ENCODE assay signal across 21 cellular contexts in genomic region chr12:54350743-54351142, GRCh38. TPM values are rescaled to one million over a fixed set of nuclear protein-coding genes. Genes with fewer than 3 reads are reported as not detected.
DNase-seq lines count a peak whose midpoint lies in the region; ATAC-seq, FAIRE-seq and TF ChIP-seq lines count a peak whose summit lies in the region.
"Had no signal": no experiment of that assay in that cellular context is flagged by ENCODE, and none has a peak within 500 bp of the region (broad histone marks: within the 10 kb centered on the region; RNA-seq: fewer than 3 reads in every experiment).

No MANE protein-coding gene starts in this region.

- no peak overlapping the region for H3K4ac ChIP-seq in neuronal stem cell (ENCODE audit: low read length)

- no peak overlapping the region for H3K18ac ChIP-seq in neuronal stem cell (ENCODE audit: low read length)

- H3K27ac ChIP-seq in CD4-positive, CD25-positive, alpha-beta regulatory T cell (ENCODE audit: insufficient read depth, low read length, poor library complexity, severe bottlenecking), result no peak overlapping the region
- H3K27ac ChIP-seq in WERI-Rb-1 (peak overlapping the region; percentile 89), iPS-20b (ENCODE audit: low read length) (no peak overlapping the region), neuronal stem cell (replicated peaks; ENCODE audit: low read length) (peak overlapping the region; percentile 99), HepG2 (ENCODE audit: extremely low read length, insufficient read depth, low read length) (no peak overlapping the region)

- peaks cover 16% of the 10 kb centered on the region for H3K4me1 ChIP-seq in CD4-positive, CD25-positive, alpha-beta regulatory T cell (ENCODE audit: control insufficient read depth, insufficient read depth, low read length, poor library complexity, severe bottlenecking)
- H3K4me1 ChIP-seq in iPS-20b (ENCODE audit: insufficient read depth, low read length) (peaks cover 45% of the 10 kb centered on the region), neuronal stem cell (ENCODE audit: control insufficient read depth in 2 of 2, insufficient read depth in 1 of 2, low read depth in 1 of 2, low read length in 2 of 2) (peaks cover 47 to 51% of the 10 kb centered on the region in 2 donors), HepG2 (ENCODE audit: insufficient read depth, low read length) (peaks cover 26% of the 10 kb centered on the region)
- H3K4me1 ChIP-seq: Caco-2 had no signal

- H3K4me3 Mint-ChIP-seq in CD4-positive, CD25-positive, alpha-beta regulatory T cell, result no peak overlapping the region
- H3K4me3 Mint-ChIP-seq: activated B cell treated with CpG ODN at 0.5 μM for 24 hours; stimulated activated naive CD8-positive, alpha-beta T cell treated with anti-CD3 and anti-CD28 coated beads, Interleukin-15, Interleukin-2, amounts not matched to agents 100 ng/mL and 50 ng/mL, for 24 hours had no signal

- H2BK120ac ChIP-seq in neuronal stem cell (ENCODE audit: low read depth, low read length), result no peak overlapping the region

- no peaks in the 10 kb centered on the region for H3K9me3 Mint-ChIP-seq in CD4-positive, CD25-positive, alpha-beta regulatory T cell
- H3K9me3 Mint-ChIP-seq: activated B cell treated with CpG ODN at 0.5 μM for 24 hours; stimulated activated naive CD8-positive, alpha-beta T cell treated with anti-CD3 and anti-CD28 coated beads, Interleukin-15, Interleukin-2, amounts not matched to agents 100 ng/mL and 50 ng/mL, for 24 hours had no signal

- BruUV-seq in HepG2 (replicated peaks; lab: Mats Ljungman, UMichigan), result no TSS peak

- no peak overlapping the region for H3K14ac ChIP-seq in neuronal stem cell (ENCODE audit: low read length)

- no peak overlapping the region for H2BK5ac ChIP-seq in neuronal stem cell (ENCODE audit: low read length)

- no peak for DNase-seq in CD4-positive, CD25-positive, alpha-beta regulatory T cell
- DNase-seq in WERI-Rb-1 (peak; percentile 60), neuronal stem cell (ENCODE audit: low spot score) (peak; percentile 42), KBM-7 (no peak), HepG2 (ENCODE audit: low spot score) (no peak), RKO (ENCODE audit: low spot score) (no peak)
- DNase-seq: activated B cell treated with CpG ODN at 0.5 μM for 24 hours; activated effector memory CD4-positive, alpha-beta T cell treated with Interleukin-2 at 50 U/mL for 16 hours; Caco-2; esophagus squamous epithelium; head of caudate nucleus; kidney glomerular epithelial cell; NCI-H1105; stimulated activated CD4-positive, alpha-beta T cell treated with anti-CD3 and anti-CD28 coated beads, Interleukin-15, amount 100 ng/mL, for 24 hours had no signal

- no peak for FAIRE-seq in HepG2 (lab: Jason Lieb, UNC)

- no peak overlapping the region for H2AK5ac ChIP-seq in neuronal stem cell (ENCODE audit: low read depth, low read length)

- no peaks in the 10 kb centered on the region for H3K27me3 ChIP-seq in CD4-positive, CD25-positive, alpha-beta regulatory T cell (ENCODE audit: control insufficient read depth, insufficient read depth, low read length)
- H3K27me3 ChIP-seq in WERI-Rb-1 (ENCODE audit: insufficient read depth, low read depth, severe bottlenecking), result no peaks in the 10 kb centered on the region
- H3K27me3 ChIP-seq in iPS-20b (ENCODE audit: insufficient read depth, low read length), result peaks cover 22% of the 10 kb centered on the region; the same call in 1 of the 2 replicates
- no peaks in the 10 kb centered on the region for H3K27me3 ChIP-seq in neuronal stem cell (ENCODE audit: control insufficient read depth in 3 of 3, insufficient read depth in 3 of 3, low read depth in 1 of 3, low read length in 3 of 3)
- H3K27me3 ChIP-seq in HepG2 (ENCODE audit: control insufficient read depth in 1 of 2, insufficient read depth in 2 of 2, low read length in 2 of 2), result no peaks in the 10 kb centered on the region
- H3K27me3 ChIP-seq: esophagus squamous epithelium had no signal

- TF ChIP-seq EP300 in HepG2 (IDR thresholded peaks at IDR 0.05; ENCODE audit: low read depth in 2 of 2, low read length in 2 of 2), result no peak
- TF ChIP-seq EP300 in HepG2 (CRISPR knock-in tag; IDR thresholded peaks at IDR 0.05; ENCODE audit: borderline replicate concordance), result no peak

- TF ChIP-seq POLR2A in HepG2 (IDR thresholded peaks at IDR 0.05; ENCODE audit: insufficient read depth in 1 of 2, low read depth in 2 of 2, low read length in 2 of 2), result no peak

- H4K20me1 ChIP-seq in HepG2 (ENCODE audit: insufficient read depth, low read length), result no peaks in the 10 kb centered on the region

- CTCF ChIA-PET in HepG2 (lab: Yijun Ruan, JAX; ENCODE audit: low intra/inter-chr PET ratio, low total read pairs), result no interaction called here

- H3K9ac ChIP-seq in iPS-20b (ENCODE audit: low read depth, low read length) (peak overlapping the region; percentile 71; the same call in 1 of the 2 replicates), neuronal stem cell (ENCODE audit: low read depth, low read length, poor library complexity) (no peak overlapping the region), HepG2 (ENCODE audit: insufficient read depth, low read depth, low read length) (no peak overlapping the region)

- H3K79me1 ChIP-seq in neuronal stem cell (ENCODE audit: low read depth, low read length), result no peaks in the 10 kb centered on the region

- peaks cover 0 to 21% (median 12%) of the 10 kb centered on the region in 4 donors for H3K4me1 Mint-ChIP-seq in CD4-positive, CD25-positive, alpha-beta regulatory T cell

- no peak for TF ChIP-seq CTCF in WERI-Rb-1 (IDR thresholded peaks at IDR 0.05; ENCODE audit: low read depth, low read length)
- TF ChIP-seq CTCF in HepG2 (CRISPR knock-in tag; IDR thresholded peaks at IDR 0.05), result no peak

- H3K4me3 ChIP-seq in CD4-positive, CD25-positive, alpha-beta regulatory T cell (ENCODE audit: low read depth, low read length), result no peak overlapping the region
- H3K4me3 ChIP-seq in WERI-Rb-1 (ENCODE audit: low read depth, low read length) (no peak overlapping the region), iPS-20b (ENCODE audit: low read length) (peak overlapping the region; percentile 64; the same call in 1 of the 2 replicates), neuronal stem cell (ENCODE audit: low read length in 2 of 2) (no peak overlapping the region), HepG2 (replicated peaks in 1 of 3; ENCODE audit: insufficient read depth in 1 of 3, low read depth in 2 of 3, low read length in 3 of 3) (no peak overlapping the region)
- H3K4me3 ChIP-seq: esophagus squamous epithelium had no signal

- H3K36me3 Mint-ChIP-seq in CD4-positive, CD25-positive, alpha-beta regulatory T cell, result peaks cover 44% of the 10 kb centered on the region

- POLR2A ChIA-PET in HepG2 (lab: Yijun Ruan, JAX), result no interaction called here

- no peak for ATAC-seq in CD4-positive, CD25-positive, alpha-beta regulatory T cell (ENCODE audit: low read depth in 2 of 2)
- ATAC-seq in HepG2, result no peak
- ATAC-seq in HG02610 (IDR thresholded peaks at IDR 0.05; ENCODE audit: unreplicated experiment), result no peak
- ATAC-seq: Right ventricle myocardium inferior had no signal

- no peak overlapping the region for H2AFZ ChIP-seq in neuronal stem cell (ENCODE audit: low read length)
- H2AFZ ChIP-seq in HepG2 (ENCODE audit: low read length), result no peak overlapping the region

- peaks cover 50% of the 10 kb centered on the region for H3K36me3 ChIP-seq in CD4-positive, CD25-positive, alpha-beta regulatory T cell (ENCODE audit: control insufficient read depth, insufficient read depth, low read length)
- peaks cover 27% of the 10 kb centered on the region for H3K36me3 ChIP-seq in WERI-Rb-1
- H3K36me3 ChIP-seq in iPS-20b (ENCODE audit: insufficient read depth, low read depth, low read length), result peaks cover 35% of the 10 kb centered on the region
- H3K36me3 ChIP-seq in neuronal stem cell (replicated peaks in 1 of 2; ENCODE audit: control insufficient read depth in 2 of 2, insufficient read depth in 2 of 2, low read length in 2 of 2), result peaks cover 4 to 56% of the 10 kb centered on the region in 2 donors
- H3K36me3 ChIP-seq in HepG2 (replicated peaks in 1 of 2; ENCODE audit: control insufficient read depth in 1 of 2, insufficient read depth in 2 of 2, low read length in 2 of 2), result peaks cover 24 to 48% of the 10 kb centered on the region in 2 experiments

- H2BK12ac ChIP-seq in neuronal stem cell (ENCODE audit: low read length), result no peak overlapping the region

- intact Hi-C loops in HepG2 (cut with micrococcal nuclease; ENCODE audit: unreplicated experiment), result no loop called here

- no peak overlapping the region for H4K91ac ChIP-seq in neuronal stem cell (ENCODE audit: low read depth, low read length, poor library complexity)

- no peak overlapping the region for H4K8ac ChIP-seq in neuronal stem cell (ENCODE audit: low read depth, low read length)

- no CpG with 5 or more reads among the region's 3 CpGs for whole genome bisulfite sequencing in neuronal stem cell (ENCODE audit: extremely low coverage in 2 of 2, insufficient read length in 2 of 2, insufficient replicate concordance in 1 of 2), 2 donors
- WGBS in HepG2 (ENCODE audit: low lambda C conversion rate), result 90% methylated on average over 3 of the region's 3 CpGs

- peak overlapping the region in 2 of 3 donors; percentile 73 to 87 for H3K27ac Mint-ChIP-seq in CD4-positive, CD25-positive, alpha-beta regulatory T cell
- H3K27ac Mint-ChIP-seq: activated B cell treated with CpG ODN at 0.5 μM for 24 hours; stimulated activated naive CD8-positive, alpha-beta T cell treated with anti-CD3 and anti-CD28 coated beads, Interleukin-15, Interleukin-2, amounts not matched to agents 100 ng/mL and 50 ng/mL, for 24 hours had no signal

- H2BK15ac ChIP-seq in neuronal stem cell (ENCODE audit: low read length), result no peak overlapping the region

- H3K4me2 ChIP-seq in neuronal stem cell (ENCODE audit: insufficient read depth, low read length, poor library complexity, severe bottlenecking) (peak overlapping the region; percentile 19), HepG2 (ENCODE audit: low read depth, low read length) (no peak overlapping the region)

- no peaks in the 10 kb centered on the region for H3K27me3 Mint-ChIP-seq in CD4-positive, CD25-positive, alpha-beta regulatory T cell
- H3K27me3 Mint-ChIP-seq: activated B cell treated with CpG ODN at 0.5 μM for 24 hours; stimulated activated naive CD8-positive, alpha-beta T cell treated with anti-CD3 and anti-CD28 coated beads, Interleukin-15, Interleukin-2, amounts not matched to agents 100 ng/mL and 50 ng/mL, for 24 hours had no signal

- no peak overlapping the region for H3K23ac ChIP-seq in neuronal stem cell (ENCODE audit: low read depth, low read length, poor library complexity)

- H3K9me3 ChIP-seq in CD4-positive, CD25-positive, alpha-beta regulatory T cell (ENCODE audit: control insufficient read depth in 2 of 2, low read length in 2 of 2), result no peaks in the 10 kb centered on the region
- H3K9me3 ChIP-seq in WERI-Rb-1 (ENCODE audit: severe bottlenecking) (no peaks in the 10 kb centered on the region), iPS-20b (ENCODE audit: insufficient read depth, low read depth, low read length) (no peaks in the 10 kb centered on the region), neuronal stem cell (replicated peaks in 1 of 2; ENCODE audit: control insufficient read depth in 2 of 2, insufficient read depth in 1 of 2, low read depth in 1 of 2, low read length in 2 of 2) (no peaks in the 10 kb centered on the region), HepG2 (ENCODE audit: low read length) (no peaks in the 10 kb centered on the region)
- H3K9me3 ChIP-seq: Caco-2, esophagus squamous epithelium had no signal

- no peak for TF ChIP-seq RAD21 in HepG2 (CRISPR knock-in tag; IDR thresholded peaks at IDR 0.05)

- in situ Hi-C loops in KBM-7 (cut with MboI; ENCODE audit: low pct_unique_long_range_greater_than_20kb, low sequenced_read_pairs), result no loop called here
- in situ Hi-C loops in HepG2 (cut with HindIII; ENCODE audit: extremely low pct_ligation_motif_present, low pct_unique_long_range_greater_than_20kb), result no loop called here

- no peaks in the 10 kb centered on the region for H3K79me2 ChIP-seq in HepG2 (ENCODE audit: insufficient read depth, low read length)

RNA-seq across cellular contexts. Expression of gene GPR84, which starts 13.5 kb away (rescaled TPM):
- total RNA-seq in CD4-positive, CD25-positive, alpha-beta regulatory T cell, result not detected
- not detected for polyA plus RNA-seq in CD4-positive, CD25-positive, alpha-beta regulatory T cell
- 0.03 TPM for polyA plus RNA-seq in neuronal stem cell (2013, experiment 1 of 2)
- 0.04 TPM for polyA plus RNA-seq in neuronal stem cell (2013, experiment 2 of 2)
- not detected in 2 replicates for total RNA-seq in HepG2 (2016; rRNA removed; fragmentation: Illumina TruSeq; extraction: Trizol)
- not detected in 2 replicates for total RNA-seq in HepG2 (2016; cell fraction: cytosol; rRNA removed; fragmentation: Illumina TruSeq; extraction: Trizol; ENCODE audit: low read depth)
- not detected in 2 replicates for total RNA-seq in HepG2 (2016; cell fraction: insoluble cytoplasmic fraction; rRNA removed; fragmentation: Illumina TruSeq; extraction: Trizol)
- total RNA-seq in HepG2 (2016; cell fraction: membrane; rRNA removed; fragmentation: Illumina TruSeq; extraction: Trizol), result not detected in 2 replicates
- total RNA-seq in HepG2 (2016; cell fraction: nucleus; rRNA removed; fragmentation: Illumina TruSeq; extraction: Trizol), result not detected in 2 replicates
- not detected in 2 replicates for polyA plus RNA-seq in HepG2 (2011; rRNA removed)
- polyA plus RNA-seq in HepG2 (2011; cell fraction: cytosol; rRNA removed), result not detected in 2 replicates
- not detected in 2 replicates for polyA plus RNA-seq in HepG2 (2011; cell fraction: nucleus; rRNA removed)
- polyA plus RNA-seq in HepG2 (2012), result not detected in 2 replicates
- not detected in 2 replicates for polyA plus RNA-seq in HepG2 (2016; cell fraction: cytosol; fragmentation: Illumina TruSeq; extraction: Trizol; ENCODE audit: low read depth)
- not detected in 2 replicates for polyA plus RNA-seq in HepG2 (2016; cell fraction: insoluble cytoplasmic fraction; fragmentation: Illumina TruSeq; extraction: Trizol; ENCODE audit: low read depth)
- not detected in 2 replicates for polyA plus RNA-seq in HepG2 (2016; cell fraction: membrane; fragmentation: Illumina TruSeq; extraction: Trizol; ENCODE audit: low read depth)
- not detected in 2 replicates for polyA plus RNA-seq in HepG2 (2016; cell fraction: nucleus; fragmentation: Illumina TruSeq; extraction: Trizol; ENCODE audit: insufficient read depth, low read depth)
- polyA minus RNA-seq in HepG2 (2011; rRNA and poly(A)+ RNA removed; ENCODE audit: low replicate concordance), result not detected in 2 replicates
- not detected in 2 replicates for polyA minus RNA-seq in HepG2 (2011; cell fraction: cytosol; rRNA and poly(A)+ RNA removed)
- polyA minus RNA-seq in HepG2 (2011; cell fraction: nucleus; rRNA and poly(A)+ RNA removed), result not detected in 2 replicates
- total RNA-seq: activated B cell treated with CpG ODN at 0.5 μM for 24 hours, Caco-2, renal cortical epithelial cell had no signal

RNA-seq across cellular contexts. Expression of gene COPZ1, which starts 25.8 kb away (rescaled TPM):
- 65.3 TPM for total RNA-seq in CD4-positive, CD25-positive, alpha-beta regulatory T cell
- 100 to 1,000 TPM; 151 to 213 (median 168) TPM for polyA plus RNA-seq in CD4-positive, CD25-positive, alpha-beta regulatory T cell
- polyA plus RNA-seq in neuronal stem cell (2013, experiment 1 of 2), result 188 TPM
- polyA plus RNA-seq in neuronal stem cell (2013, experiment 2 of 2), result 183 TPM
- total RNA-seq in HepG2 (2016; rRNA removed; fragmentation: Illumina TruSeq; extraction: Trizol), result 125 and 201 TPM in 2 replicates
- total RNA-seq in HepG2 (2016; cell fraction: cytosol; rRNA removed; fragmentation: Illumina TruSeq; extraction: Trizol; ENCODE audit: low read depth), result 20.4 and 22.6 TPM in 2 replicates
- 123 and 217 TPM in 2 replicates for total RNA-seq in HepG2 (2016; cell fraction: insoluble cytoplasmic fraction; rRNA removed; fragmentation: Illumina TruSeq; extraction: Trizol)
- total RNA-seq in HepG2 (2016; cell fraction: membrane; rRNA removed; fragmentation: Illumina TruSeq; extraction: Trizol), result 45.5 and 48.0 TPM in 2 replicates
- total RNA-seq in HepG2 (2016; cell fraction: nucleus; rRNA removed; fragmentation: Illumina TruSeq; extraction: Trizol), result 42.3 and 53.2 TPM in 2 replicates
- polyA plus RNA-seq in HepG2 (2011; rRNA removed), result 134 and 184 TPM in 2 replicates
- 121 and 141 TPM in 2 replicates for polyA plus RNA-seq in HepG2 (2011; cell fraction: cytosol; rRNA removed)
- 41.8 and 48.0 TPM in 2 replicates for polyA plus RNA-seq in HepG2 (2011; cell fraction: nucleus; rRNA removed)
- 118 and 217 TPM in 2 replicates for polyA plus RNA-seq in HepG2 (2012)
- 37.1 and 37.6 TPM in 2 replicates for polyA plus RNA-seq in HepG2 (2016; cell fraction: cytosol; fragmentation: Illumina TruSeq; extraction: Trizol; ENCODE audit: low read depth)
- 312 and 355 TPM in 2 replicates for polyA plus RNA-seq in HepG2 (2016; cell fraction: insoluble cytoplasmic fraction; fragmentation: Illumina TruSeq; extraction: Trizol; ENCODE audit: low read depth)
- polyA plus RNA-seq in HepG2 (2016; cell fraction: membrane; fragmentation: Illumina TruSeq; extraction: Trizol; ENCODE audit: low read depth), result 61.8 and 63.8 TPM in 2 replicates
- 112 and 113 TPM in 2 replicates for polyA plus RNA-seq in HepG2 (2016; cell fraction: nucleus; fragmentation: Illumina TruSeq; extraction: Trizol; ENCODE audit: insufficient read depth, low read depth)
- polyA minus RNA-seq in HepG2 (2011; rRNA and poly(A)+ RNA removed; ENCODE audit: low replicate concordance), result 102 and 206 TPM in 2 replicates
- polyA minus RNA-seq in HepG2 (2011; cell fraction: cytosol; rRNA and poly(A)+ RNA removed), result 105 and 134 TPM in 2 replicates
- polyA minus RNA-seq in HepG2 (2011; cell fraction: nucleus; rRNA and poly(A)+ RNA removed), result 37.2 and 53.7 TPM in 2 replicates

RNA-seq across cellular contexts. Expression of gene ZNF385A, which starts 33.8 kb away (rescaled TPM):
- 0.86 TPM for total RNA-seq in CD4-positive, CD25-positive, alpha-beta regulatory T cell
- under 1 TPM in 2 of 4 donors, not detected in 2; 0.14 to 0.17 TPM for polyA plus RNA-seq in CD4-positive, CD25-positive, alpha-beta regulatory T cell
- polyA plus RNA-seq in neuronal stem cell (2013, experiment 1 of 2), result 60.0 TPM
- 56.5 TPM for polyA plus RNA-seq in neuronal stem cell (2013, experiment 2 of 2)
- 0.44 and 0.49 TPM in 2 replicates for total RNA-seq in HepG2 (2016; rRNA removed; fragmentation: Illumina TruSeq; extraction: Trizol)
- 0.30 and 0.53 TPM in 2 replicates for total RNA-seq in HepG2 (2016; cell fraction: cytosol; rRNA removed; fragmentation: Illumina TruSeq; extraction: Trizol; ENCODE audit: low read depth)
- total RNA-seq in HepG2 (2016; cell fraction: insoluble cytoplasmic fraction; rRNA removed; fragmentation: Illumina TruSeq; extraction: Trizol), result 0.26 and 0.39 TPM in 2 replicates
- total RNA-seq in HepG2 (2016; cell fraction: membrane; rRNA removed; fragmentation: Illumina TruSeq; extraction: Trizol), result 1.4 and 1.8 TPM in 2 replicates
- total RNA-seq in HepG2 (2016; cell fraction: nucleus; rRNA removed; fragmentation: Illumina TruSeq; extraction: Trizol), result 0.44 and 0.93 TPM in 2 replicates
- polyA plus RNA-seq in HepG2 (2011; rRNA removed), result 0.31 and 0.67 TPM in 2 replicates
- polyA plus RNA-seq in HepG2 (2011; cell fraction: cytosol; rRNA removed), result 0.23 and 0.43 TPM in 2 replicates
- polyA plus RNA-seq in HepG2 (2011; cell fraction: nucleus; rRNA removed), result 0.56 and 0.66 TPM in 2 replicates
- 1.2 and 1.3 TPM in 2 replicates for polyA plus RNA-seq in HepG2 (2012)
- polyA plus RNA-seq in HepG2 (2016; cell fraction: cytosol; fragmentation: Illumina TruSeq; extraction: Trizol; ENCODE audit: low read depth), result 3.9 and 4.1 TPM in 2 replicates
- polyA plus RNA-seq in HepG2 (2016; cell fraction: insoluble cytoplasmic fraction; fragmentation: Illumina TruSeq; extraction: Trizol; ENCODE audit: low read depth), result 2.8 and 3.3 TPM in 2 replicates
- polyA plus RNA-seq in HepG2 (2016; cell fraction: membrane; fragmentation: Illumina TruSeq; extraction: Trizol; ENCODE audit: low read depth), result 8.1 and 9.0 TPM in 2 replicates
- polyA plus RNA-seq in HepG2 (2016; cell fraction: nucleus; fragmentation: Illumina TruSeq; extraction: Trizol; ENCODE audit: insufficient read depth, low read depth), result 2.5 and 4.2 TPM in 2 replicates
- 0.50 and 6.8 TPM in 2 replicates for polyA minus RNA-seq in HepG2 (2011; rRNA and poly(A)+ RNA removed; ENCODE audit: low replicate concordance)
- 0.70 and 1.5 TPM in 2 replicates for polyA minus RNA-seq in HepG2 (2011; cell fraction: cytosol; rRNA and poly(A)+ RNA removed)
- polyA minus RNA-seq in HepG2 (2011; cell fraction: nucleus; rRNA and poly(A)+ RNA removed), result not detected in 2 replicates

RNA-seq across cellular contexts. Expression of gene NFE2, which starts 49.9 kb away (rescaled TPM):
- 2.8 TPM for total RNA-seq in CD4-positive, CD25-positive, alpha-beta regulatory T cell
- polyA plus RNA-seq in CD4-positive, CD25-positive, alpha-beta regulatory T cell, result under 1 TPM in 1 of 4 donors, not detected in 3; 0.18 TPM
- polyA plus RNA-seq in neuronal stem cell (2013, experiment 1 of 2), result 2.4 TPM
- 2.5 TPM for polyA plus RNA-seq in neuronal stem cell (2013, experiment 2 of 2)
- total RNA-seq in HepG2 (2016; rRNA removed; fragmentation: Illumina TruSeq; extraction: Trizol), result 7.8 and 8.5 TPM in 2 replicates
- total RNA-seq in HepG2 (2016; cell fraction: cytosol; rRNA removed; fragmentation: Illumina TruSeq; extraction: Trizol; ENCODE audit: low read depth), result 2.9 and 3.4 TPM in 2 replicates
- 7.5 and 8.1 TPM in 2 replicates for total RNA-seq in HepG2 (2016; cell fraction: insoluble cytoplasmic fraction; rRNA removed; fragmentation: Illumina TruSeq; extraction: Trizol)
- total RNA-seq in HepG2 (2016; cell fraction: membrane; rRNA removed; fragmentation: Illumina TruSeq; extraction: Trizol), result 6.2 and 6.6 TPM in 2 replicates
- total RNA-seq in HepG2 (2016; cell fraction: nucleus; rRNA removed; fragmentation: Illumina TruSeq; extraction: Trizol), result 5.7 and 6.3 TPM in 2 replicates
- 4.1 and 4.5 TPM in 2 replicates for polyA plus RNA-seq in HepG2 (2011; rRNA removed)
- polyA plus RNA-seq in HepG2 (2011; cell fraction: cytosol; rRNA removed), result 2.5 and 3.0 TPM in 2 replicates
- polyA plus RNA-seq in HepG2 (2011; cell fraction: nucleus; rRNA removed), result 3.5 and 3.8 TPM in 2 replicates
- 1.3 and 1.8 TPM in 2 replicates for polyA plus RNA-seq in HepG2 (2012)
- 1.9 and 3.1 TPM in 2 replicates for polyA plus RNA-seq in HepG2 (2016; cell fraction: cytosol; fragmentation: Illumina TruSeq; extraction: Trizol; ENCODE audit: low read depth)
- polyA plus RNA-seq in HepG2 (2016; cell fraction: insoluble cytoplasmic fraction; fragmentation: Illumina TruSeq; extraction: Trizol; ENCODE audit: low read depth), result 10.3 and 10.9 TPM in 2 replicates
- 3.7 and 4.5 TPM in 2 replicates for polyA plus RNA-seq in HepG2 (2016; cell fraction: membrane; fragmentation: Illumina TruSeq; extraction: Trizol; ENCODE audit: low read depth)
- polyA plus RNA-seq in HepG2 (2016; cell fraction: nucleus; fragmentation: Illumina TruSeq; extraction: Trizol; ENCODE audit: insufficient read depth, low read depth), result 11.6 and 14.3 TPM in 2 replicates
- polyA minus RNA-seq in HepG2 (2011; rRNA and poly(A)+ RNA removed; ENCODE audit: low replicate concordance), result 1.7 and 3.8 TPM in 2 replicates
- polyA minus RNA-seq in HepG2 (2011; cell fraction: cytosol; rRNA and poly(A)+ RNA removed), result 0.49 and 2.3 TPM in 2 replicates
- 1.0 and 1.7 TPM in 2 replicates for polyA minus RNA-seq in HepG2 (2011; cell fraction: nucleus; rRNA and poly(A)+ RNA removed)
- total RNA-seq: activated B cell treated with CpG ODN at 0.5 μM for 24 hours; activated CD8-positive, alpha-beta memory T cell treated with anti-CD3 and anti-CD28 coated beads for 36 hours; T-helper 1 cell treated with Interleukin-12 subunit alpha and Interleukin-12 subunit beta and Interleukin-4 antibody, amounts not matched to agents 30 ng/mL and 1 ng/mL, for 36 hours had no signal

Comparison
In these comparisons a context has a peak if more than half of its experiments do, and no peak if none do; other contexts are left out.
1. DNase-seq: peak in WERI-Rb-1 (single experiment) and neuronal stem cell (single experiment); none in CD4-positive, CD25-positive, alpha-beta regulatory T cell (0 of 3), KBM-7 (single experiment), HepG2 (single experiment) and RKO (single experiment).
2. H3K27ac ChIP-seq: peak in WERI-Rb-1 (single experiment) and neuronal stem cell (single experiment); none in CD4-positive, CD25-positive, alpha-beta regulatory T cell (single experiment), iPS-20b (single experiment) and HepG2 (single experiment).